Comparison of ENCODE assay signal across 12 cellular contexts in genomic region chr20:50108571-50109235, GRCh38. TPM values are rescaled to one million over a fixed set of nuclear protein-coding genes. Genes with fewer than 3 reads are reported as not detected.
DNase-seq lines count a peak whose midpoint lies in the region; ATAC-seq and TF ChIP-seq lines count a peak whose summit lies in the region.
"Had no signal": no experiment of that assay in that cellular context is flagged by ENCODE, and none has a peak within 500 bp of the region (broad histone marks: within the 10 kb centered on the region; RNA-seq: fewer than 3 reads in every experiment).

No MANE protein-coding gene starts in this region.

- no peak for DNase-seq in activated CD8-positive, alpha-beta T cell treated with anti-CD3 and anti-CD28 coated beads for 36 hours
- DNase-seq in activated CD8-positive, alpha-beta T cell treated with anti-CD3 and anti-CD28 coated beads, Interleukin-2, amount 10 ng/mL, durations not matched to agents 7 days and 5 days, result no peak
- DNase-seq in Panc1 (ENCODE audit: low read depth, low spot score) (no peak), epithelial cell of prostate (ENCODE audit: low read depth, low spot score) (no peak)
- no peak for DNase-seq in stimulated activated CD4-positive, alpha-beta T cell treated with anti-CD3 and anti-CD28 coated beads, Interleukin-12 subunit alpha, Interleukin-12 subunit beta, amount 100 ng/mL, for 4 hours
- DNase-seq: DND-41, NCI-H1436 treated with DMSO at 0.1 percent for 48 hours had no signal

- peaks cover 73% of the 10 kb centered on the region for H3K4me1 Mint-ChIP-seq in activated CD8-positive, alpha-beta T cell treated with anti-CD3 and anti-CD28 coated beads for 36 hours (ENCODE audit: low read depth)
- H3K4me1 Mint-ChIP-seq in activated CD8-positive, alpha-beta T cell treated with anti-CD3 and anti-CD28 coated beads, Interleukin-2, amount 10 ng/mL, durations not matched to agents 7 days and 5 days (ENCODE audit: low read depth), result peaks cover 69% of the 10 kb centered on the region

- POLR2A ChIA-PET in activated CD8-positive, alpha-beta T cell treated with anti-CD3 and anti-CD28 coated beads for 36 hours (lab: Charles Lee), result interaction anchor here (0.6 to 5.3 kb wide), 3 partner anchors 10 to 45 kb away, joined by 3 to 42 read pairs (median 4); partner anchors contain the start of gene PEDS1
- POLR2A ChIA-PET in activated CD8-positive, alpha-beta T cell treated with anti-CD3 and anti-CD28 coated beads, Interleukin-2, amount 10 ng/mL, durations not matched to agents 7 days and 5 days (lab: Charles Lee), result no interaction called here
- POLR2A ChIA-PET in Panc1 (lab: Charles Lee), result no interaction called here

- in situ Hi-C loops in Panc1 (cut with HindIII; ENCODE audit: low pct_unique_long_range_greater_than_20kb, low sequenced_read_pairs), result no loop called here

- H3K27ac ChIP-seq in Panc1 (ENCODE audit: low read length) (peak overlapping the region; percentile 53), epithelial cell of prostate (peak overlapping the region; percentile 87), skeletal muscle tissue (ENCODE audit: low read depth, low read length) (peak overlapping the region; percentile 43)
- H3K27ac ChIP-seq: A549 had no signal

- H3K4me1 ChIP-seq in Panc1 (ENCODE audit: control insufficient read depth, insufficient read depth, low read length) (peaks cover 66% of the 10 kb centered on the region), skeletal muscle tissue (ENCODE audit: control insufficient read depth in 3 of 3, insufficient read depth in 3 of 3, low read length in 3 of 3) (peaks cover 63 to 65% (median 64%) of the 10 kb centered on the region in 3 donors)

- H3K4me3 ChIP-seq in Panc1 (ENCODE audit: low read depth in 2 of 2, low read length in 2 of 2), result no peak overlapping the region
- no peak overlapping the region for H3K4me3 ChIP-seq in skeletal muscle tissue (ENCODE audit: low read length in 3 of 3)
- H3K4me3 ChIP-seq: A549 had no signal

- peaks cover 60% of the 10 kb centered on the region for H3K36me3 Mint-ChIP-seq in activated CD8-positive, alpha-beta T cell treated with anti-CD3 and anti-CD28 coated beads for 36 hours (ENCODE audit: low read depth)
- H3K36me3 Mint-ChIP-seq in activated CD8-positive, alpha-beta T cell treated with anti-CD3 and anti-CD28 coated beads, Interleukin-2, amount 10 ng/mL, durations not matched to agents 7 days and 5 days (ENCODE audit: low read depth), result peaks cover 56% of the 10 kb centered on the region

- peaks cover 2% of the 10 kb centered on the region for H3K9me3 Mint-ChIP-seq in activated CD8-positive, alpha-beta T cell treated with anti-CD3 and anti-CD28 coated beads for 36 hours
- no peaks in the 10 kb centered on the region for H3K9me3 Mint-ChIP-seq in activated CD8-positive, alpha-beta T cell treated with anti-CD3 and anti-CD28 coated beads, Interleukin-2, amount 10 ng/mL, durations not matched to agents 7 days and 5 days (ENCODE audit: insufficient read depth)

- TF ChIP-seq CTCF in activated CD8-positive, alpha-beta T cell treated with anti-CD3 and anti-CD28 coated beads for 36 hours (IDR thresholded peaks at IDR 0.05), result no peak
- no peak for TF ChIP-seq CTCF in Panc1 (IDR thresholded peaks at IDR 0.05)

- no peak for ATAC-seq in activated CD8-positive, alpha-beta T cell treated with anti-CD3 and anti-CD28 coated beads for 36 hours
- no peak for ATAC-seq in activated CD8-positive, alpha-beta T cell treated with anti-CD3 and anti-CD28 coated beads, Interleukin-2, amount 10 ng/mL, durations not matched to agents 7 days and 5 days
- ATAC-seq in Panc1 (no peak), GM21717 (IDR thresholded peaks at IDR 0.05; ENCODE audit: unreplicated experiment) (no peak), HG03025 (IDR thresholded peaks at IDR 0.05; ENCODE audit: low FRiP score, unreplicated experiment) (no peak)
- ATAC-seq: A549, SK-N-SH treated with all-trans-retinoic acid at 6 μM for 48 hours had no signal

- H3K9ac ChIP-seq in skeletal muscle tissue (ENCODE audit: low read depth in 1 of 3, low read length in 3 of 3), result peak overlapping the region in 2 of 3 donors; percentile 16 to 25

- no TSS peak for BruUV-seq in Panc1 (replicated peaks; lab: Mats Ljungman, UMichigan)

- H3K27ac Mint-ChIP-seq in activated CD8-positive, alpha-beta T cell treated with anti-CD3 and anti-CD28 coated beads for 36 hours, result peak overlapping the region; percentile 44
- H3K27ac Mint-ChIP-seq in activated CD8-positive, alpha-beta T cell treated with anti-CD3 and anti-CD28 coated beads, Interleukin-2, amount 10 ng/mL, durations not matched to agents 7 days and 5 days, result no peak overlapping the region

- H3K27me3 Mint-ChIP-seq in activated CD8-positive, alpha-beta T cell treated with anti-CD3 and anti-CD28 coated beads for 36 hours, result no peaks in the 10 kb centered on the region
- H3K27me3 Mint-ChIP-seq in activated CD8-positive, alpha-beta T cell treated with anti-CD3 and anti-CD28 coated beads, Interleukin-2, amount 10 ng/mL, durations not matched to agents 7 days and 5 days (ENCODE audit: low read depth), result no peaks in the 10 kb centered on the region

- H3K36me3 ChIP-seq in Panc1 (ENCODE audit: control insufficient read depth, insufficient read depth, low read length) (no peaks in the 10 kb centered on the region; the same call in 1 of the 2 replicates), skeletal muscle tissue (ENCODE audit: control insufficient read depth in 3 of 3, insufficient read depth in 3 of 3, low read length in 3 of 3) (no peaks in the 10 kb centered on the region)

- H3K9me3 ChIP-seq in Panc1 (ENCODE audit: control insufficient read depth, insufficient read depth, low read depth, low read length), result no peaks in the 10 kb centered on the region
- H3K9me3 ChIP-seq in skeletal muscle tissue (ENCODE audit: control insufficient read depth in 3 of 3, low read length in 3 of 3), result no peaks in the 10 kb centered on the region
- H3K9me3 ChIP-seq: A549 had no signal

- intact Hi-C loops in activated CD8-positive, alpha-beta T cell treated with anti-CD3 and anti-CD28 coated beads for 36 hours (cut with micrococcal nuclease), result no loop called here
- intact Hi-C loops in Panc1 (cut with micrococcal nuclease; ENCODE audit: unreplicated experiment), result no loop called here

- no peak overlapping the region for H3K4me3 Mint-ChIP-seq in activated CD8-positive, alpha-beta T cell treated with anti-CD3 and anti-CD28 coated beads for 36 hours
- no peak overlapping the region for H3K4me3 Mint-ChIP-seq in activated CD8-positive, alpha-beta T cell treated with anti-CD3 and anti-CD28 coated beads, Interleukin-2, amount 10 ng/mL, durations not matched to agents 7 days and 5 days

- H3K27me3 ChIP-seq in Panc1 (ENCODE audit: control insufficient read depth, insufficient read depth, low read length) (no peaks in the 10 kb centered on the region), skeletal muscle tissue (ENCODE audit: control insufficient read depth in 3 of 3, insufficient read depth in 3 of 3, low read length in 3 of 3) (no peaks in the 10 kb centered on the region)

- CTCF ChIA-PET in activated CD8-positive, alpha-beta T cell treated with anti-CD3 and anti-CD28 coated beads for 36 hours (lab: Charles Lee), result interaction anchor here (0.6 to 6.7 kb wide), 5 partner anchors 12 to 70 kb away, joined by 3 to 30 read pairs (median 4); no protein-coding TSS in a partner anchor
- CTCF ChIA-PET in activated CD8-positive, alpha-beta T cell treated with anti-CD3 and anti-CD28 coated beads, Interleukin-2, amount 10 ng/mL, durations not matched to agents 7 days and 5 days (lab: Charles Lee), result interaction anchor here (0.9 to 7.7 kb wide), 4 partner anchors 22 to 130 kb away, joined by 3 to 72 read pairs (median 7); no protein-coding TSS in a partner anchor
- CTCF ChIA-PET in Panc1 (lab: Charles Lee), result no interaction called here

RNA-seq across cellular contexts. Expression of gene UBE2V1, which starts 4.2 kb away (rescaled TPM):
- total RNA-seq in activated CD8-positive, alpha-beta T cell treated with anti-CD3 and anti-CD28 coated beads for 36 hours, result 100 to 1,000 TPM; 112 to 151 TPM
- 100 to 1,000 TPM; 120 to 131 TPM for total RNA-seq in activated CD8-positive, alpha-beta T cell treated with anti-CD3 and anti-CD28 coated beads, Interleukin-2, amount 10 ng/mL, durations not matched to agents 7 days and 5 days
- total RNA-seq in Panc1 (2021; ENCODE audit: unreplicated experiment) (115 TPM), skeletal muscle tissue (36.5 TPM)
- 54.8 TPM for polyA plus RNA-seq in Panc1 (2012; ENCODE audit: insufficient read length)

RNA-seq across cellular contexts. Expression of gene PEDS1, which starts 44.8 kb away (rescaled TPM):
- total RNA-seq in activated CD8-positive, alpha-beta T cell treated with anti-CD3 and anti-CD28 coated beads for 36 hours, result 10 to 100 TPM; 16.0 to 17.3 TPM
- 10 to 100 TPM; 28.7 to 30.2 TPM for total RNA-seq in activated CD8-positive, alpha-beta T cell treated with anti-CD3 and anti-CD28 coated beads, Interleukin-2, amount 10 ng/mL, durations not matched to agents 7 days and 5 days
- 88.9 TPM for total RNA-seq in Panc1 (2021; ENCODE audit: unreplicated experiment)
- polyA plus RNA-seq in Panc1 (2012; ENCODE audit: insufficient read length), result 209 TPM
- total RNA-seq in skeletal muscle tissue, result 5.7 TPM
